9 cellular contexts compared by ENCODE assay signal in the genomic region with DNA sequence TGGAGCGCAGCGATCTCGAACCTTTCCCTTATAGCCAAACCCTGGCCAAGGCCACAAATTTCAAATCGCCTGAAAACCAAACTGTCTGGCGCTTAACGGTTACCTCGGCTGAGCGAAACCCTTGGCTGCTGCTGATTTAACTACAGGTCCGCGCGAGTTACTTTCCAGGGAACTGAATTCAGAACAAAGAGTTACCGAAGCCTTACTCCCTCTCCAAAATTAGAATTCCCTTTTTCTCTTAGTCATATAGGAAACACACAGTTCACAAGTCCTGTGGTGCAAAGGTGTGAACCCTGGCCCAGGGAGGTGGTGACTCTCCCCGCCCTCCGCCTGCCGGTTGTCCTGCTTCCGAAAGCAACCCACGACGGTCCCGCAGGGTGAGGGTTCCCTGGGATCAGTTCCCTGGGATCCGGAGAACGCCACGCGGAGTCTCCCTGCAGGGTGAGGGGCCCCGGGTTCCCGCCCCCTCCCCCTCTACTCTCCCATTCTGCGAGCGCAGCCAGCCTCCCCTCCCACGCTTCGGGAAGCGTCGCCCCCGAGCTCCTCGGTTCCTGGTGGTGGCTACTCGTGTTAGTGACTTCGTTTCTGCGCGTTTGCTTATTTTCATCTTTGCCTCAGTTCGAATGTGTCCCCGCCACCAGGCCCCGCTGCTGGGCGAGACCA. TPM values are rescaled to one million over a fixed set of nuclear protein-coding genes. Genes with fewer than 3 reads are reported as not detected.
DNase-seq lines count a peak whose midpoint lies in the region; ATAC-seq, FAIRE-seq and TF ChIP-seq lines count a peak whose summit lies in the region.
"Had no signal": no experiment of that assay in that cellular context is flagged by ENCODE, and none has a peak within 500 bp of the region (broad histone marks: within the 10 kb centered on the region; RNA-seq: fewer than 3 reads in every experiment).

No MANE protein-coding gene starts in this region.

- BruUV-seq in K562 (replicated peaks; lab: Mats Ljungman, UMichigan), result no TSS peak

- H3K36me3 ChIP-seq in K562 (ENCODE audit: control insufficient read depth, insufficient read depth, low read length), result no peaks in the 10 kb centered on the region
- H3K36me3 ChIP-seq in testis (ENCODE audit: low read depth, missing control alignments), result no peaks in the 10 kb centered on the region

- no peak for TF ChIP-seq CTCF in K562 (IDR thresholded peaks at IDR 0.05 in 2 of 3, conservative IDR thresholded peaks at IDR 0.05 in 1 of 3; ENCODE audit: insufficient read depth in 2 of 3, low read depth in 1 of 3, low read length in 3 of 3)
- no peak for TF ChIP-seq CTCF in testis (IDR thresholded peaks at IDR 0.05)

- TF ChIP-seq RAD21 in K562 (CRISPR knock-in tag; conservative IDR thresholded peaks at IDR 0.05 in 1 of 2, IDR thresholded peaks at IDR 0.05 in 1 of 2), result no peak

- H3K4me1 ChIP-seq in K562 (replicated peaks in 1 of 2; ENCODE audit: control insufficient read depth in 2 of 2, insufficient read depth in 2 of 2, low read length in 2 of 2) (peaks cover 0 to 31% of the 10 kb centered on the region in 2 experiments; a peak in 2 of 5 replicates), testis (peaks cover 12% of the 10 kb centered on the region)

- WGBS in K562 (ENCODE audit: insufficient coverage, low coverage, missing lambda C conversion rate), result 58% methylated on average over 29 of the region's 41 CpGs
- 2 to 3% methylated on average over 28 to 41 of the region's 41 CpGs for WGBS in testis, 2 donors

- ATAC-seq in K562, result no peak

- no peak overlapping the region for H3K27ac ChIP-seq in K562 (ENCODE audit: extremely low read depth, low read depth, low read length)
- no peak overlapping the region for H3K27ac ChIP-seq in testis

- TF ChIP-seq POLR2A in K562 (conservative IDR thresholded peaks at IDR 0.05) (no peak), testis (IDR thresholded peaks at IDR 0.05) (no peak)

- no peak overlapping the region for H3K9ac ChIP-seq in K562 (ENCODE audit: insufficient read depth in 1 of 2, low read depth in 2 of 2, low read length in 2 of 2)

- no peak overlapping the region for H2AFZ ChIP-seq in K562 (ENCODE audit: low read depth, low read length)

- H3K79me2 ChIP-seq in K562 (ENCODE audit: control insufficient read depth, insufficient read depth, low read length), result no peaks in the 10 kb centered on the region

- H3K27me3 ChIP-seq in K562 (ENCODE audit: control insufficient read depth in 2 of 2, insufficient read depth in 2 of 2, low read length in 2 of 2) (peaks cover 7 to 43% of the 10 kb centered on the region in 2 experiments; a peak in 3 of 5 replicates), testis (peaks cover 4% of the 10 kb centered on the region)

- H3K9me1 ChIP-seq in K562 (ENCODE audit: control insufficient read depth, insufficient read depth, low read length), result no peaks in the 10 kb centered on the region

- H3K4me2 ChIP-seq in K562 (ENCODE audit: insufficient read depth, low read length), result no peak overlapping the region

- DNase-seq in DMS79 treated with DMSO at 0.1 percent for 48 hours (lab: John Stamatoyannopoulos, UW) (peak; percentile 26), DMS79 (lab: John Stamatoyannopoulos, UW) (no peak), M059J (ENCODE audit: low read depth) (peak; percentile 20), K562 (ENCODE audit: extremely low read depth in 1 of 4, low spot score in 3 of 4) (no peak), left kidney (ENCODE audit: low read depth, low spot score) (peak; percentile 55), testis (no peak), NCI-H187 (lab: John Stamatoyannopoulos, UW) (no peak), activated gamma-delta T cell treated with Interleukin-2 at 50 U/mL for 16 hours (no peak)

- H4K20me1 ChIP-seq in K562 (replicated peaks; ENCODE audit: control insufficient read depth, insufficient read depth, low read length), result no peaks in the 10 kb centered on the region

- in situ Hi-C loops in K562 (cut with MboI), result no loop called here

- H3K4me3 ChIP-seq in K562, result no peak overlapping the region
- H3K4me3 ChIP-seq in testis, result peak overlapping the region; percentile 42 to 48

- intact Hi-C loops in K562 (cut with micrococcal nuclease) (loop anchor here (10.0 kb wide), 2 partner anchors 336 to 366 kb away; a partner anchor contains a TSS), testis (cut with DNase I; ENCODE audit: low total_unique reads) (no loop called here)

- no peak for TF ChIP-seq EP300 in K562 (IDR thresholded peaks at IDR 0.05; ENCODE audit: low read length)

- CTCF ChIA-PET in K562 (lab: Yijun Ruan, JAX; ENCODE audit: low intra/inter-chr PET ratio), result no interaction called here

- FAIRE-seq in K562 (lab: Jason Lieb, UNC), result peak; percentile 56
- FAIRE-seq: TTC549 had no signal

- POLR2A ChIA-PET in K562 (lab: Yijun Ruan, JAX), result no interaction called here

- no peaks in the 10 kb centered on the region for H3K9me3 ChIP-seq in K562 (replicated peaks; ENCODE audit: control insufficient read depth, insufficient read depth, low read depth, low read length)
- H3K9me3 ChIP-seq in testis, result no peaks in the 10 kb centered on the region

TF ChIP-seq in K562, 482 proteins besides CTCF, POLR2A, EP300 and RAD21:
- TF ChIP-seq ZNF707 (CRISPR knock-in tag; conservative IDR thresholded peaks at IDR 0.05) (no peak), NR4A1 (CRISPR knock-in tag; IDR thresholded peaks at IDR 0.05) (no peak), NR4A1 (tag; IDR thresholded peaks at IDR 0.05) (no peak), PTTG1 (tag; IDR thresholded peaks at IDR 0.05; ENCODE audit: low read depth) (no peak), POLR2H (tag; IDR thresholded peaks at IDR 0.05; ENCODE audit: low read depth) (no peak), SIX5 (IDR thresholded peaks at IDR 0.05; ENCODE audit: borderline replicate concordance in 1 of 2, insufficient read depth in 1 of 2, low read depth in 1 of 2, low read length in 2 of 2) (no peak)
- TF ChIP-seq, protein P1, sequence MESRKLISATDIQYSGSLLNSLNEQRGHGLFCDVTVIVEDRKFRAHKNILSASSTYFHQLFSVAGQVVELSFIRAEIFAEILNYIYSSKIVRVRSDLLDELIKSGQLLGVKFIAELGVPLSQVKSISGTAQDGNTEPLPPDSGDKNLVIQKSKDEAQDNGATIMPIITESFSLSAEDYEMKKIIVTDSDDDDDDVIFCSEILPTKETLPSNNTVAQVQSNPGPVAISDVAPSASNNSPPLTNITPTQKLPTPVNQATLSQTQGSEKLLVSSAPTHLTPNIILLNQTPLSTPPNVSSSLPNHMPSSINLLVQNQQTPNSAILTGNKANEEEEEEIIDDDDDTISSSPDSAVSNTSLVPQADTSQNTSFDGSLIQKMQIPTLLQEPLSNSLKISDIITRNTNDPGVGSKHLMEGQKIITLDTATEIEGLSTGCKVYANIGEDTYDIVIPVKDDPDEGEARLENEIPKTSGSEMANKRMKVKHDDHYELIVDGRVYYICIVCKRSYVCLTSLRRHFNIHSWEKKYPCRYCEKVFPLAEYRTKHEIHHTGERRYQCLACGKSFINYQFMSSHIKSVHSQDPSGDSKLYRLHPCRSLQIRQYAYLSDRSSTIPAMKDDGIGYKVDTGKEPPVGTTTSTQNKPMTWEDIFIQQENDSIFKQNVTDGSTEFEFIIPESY (CRISPR knock-in tag; IDR thresholded peaks at IDR 0.05), result peak; percentile 89; the same call in 1 of the 2 replicates

RNA-seq across cellular contexts. Expression of a gene that starts 1.1 kb away (rescaled TPM):
- total RNA-seq in M059J (2014; rRNA removed; shearing (Covaris generic)), result not detected in 2 replicates
- not detected in 2 replicates for total RNA-seq in K562 (2011; cell fraction: chromatin; rRNA removed; ENCODE audit: low replicate concordance)
- not detected in 2 replicates for total RNA-seq in K562 (2011; cell fraction: nucleolus; rRNA removed)
- not detected in 2 replicates for total RNA-seq in K562 (2011; cell fraction: nucleoplasm; rRNA removed)
- total RNA-seq in K562 (2014; rRNA removed) (not detected in 2 replicates), K562 (2014; rRNA removed; fragmentation: Illumina TruSeq; extraction: Trizol) (not detected in 2 replicates), K562 (2015; rRNA removed; fragmentation: Illumina TruSeq; extraction: Trizol) (not detected in 2 replicates), K562 (2021) (not detected in 2 replicates), testis (not detected)
- polyA plus RNA-seq in K562 (2011; rRNA removed) (not detected in 2 replicates), K562 (2014; fragmentation: Illumina TruSeq; extraction: Trizol) (not detected in 2 replicates), K562 (2014; fragmentation: Nextera tagmentation; extraction: Ambion mirVana) (not detected), K562 (2014; rRNA removed) (not detected in 2 replicates), testis (ENCODE audit: insufficient read depth, low read depth, low replicate concordance) (not detected)
- polyA plus RNA-seq in K562 (2011; cell fraction: cytosol; rRNA removed), result not detected in 2 replicates
- polyA plus RNA-seq in K562 (2011; cell fraction: nucleus; rRNA removed), result not detected in 2 replicates
- polyA plus RNA-seq in K562 (2012), result 0.06 TPM in 1 of 2 replicates, not detected in the other
- not detected in 2 replicates for polyA minus RNA-seq in K562 (2011; rRNA and poly(A)+ RNA removed)
- not detected in 2 replicates for polyA minus RNA-seq in K562 (2011; cell fraction: cytosol; rRNA and poly(A)+ RNA removed)
- polyA minus RNA-seq in K562 (2011; cell fraction: nucleus; rRNA and poly(A)+ RNA removed), result not detected in 2 replicates

Comparison
In these comparisons a context has a peak if more than half of its experiments do, and no peak if none do; other contexts are left out.
1. DNase-seq: peak in DMS79 treated with DMSO at 0.1 percent for 48 hours (single experiment), M059J (single experiment) and left kidney (single experiment); none in DMS79 (single experiment), K562 (0 of 4), testis (single experiment), NCI-H187 (0 of 2) and activated gamma-delta T cell treated with Interleukin-2 at 50 U/mL for 16 hours (single experiment).